22 cellular contexts compared by ENCODE assay signal in genomic region chr20:17172826-17173420, GRCh38. TPM values are rescaled to one million over a fixed set of nuclear protein-coding genes. Genes with fewer than 3 reads are reported as not detected.
DNase-seq lines count a peak whose midpoint lies in the region; ATAC-seq, FAIRE-seq and TF ChIP-seq lines count a peak whose summit lies in the region.
"Had no signal": no experiment of that assay in that cellular context is flagged by ENCODE, and none has a peak within 500 bp of the region (broad histone marks: within the 10 kb centered on the region; RNA-seq: fewer than 3 reads in every experiment).

No MANE protein-coding gene starts in this region.

- no peaks in the 10 kb centered on the region for H3K36me3 Mint-ChIP-seq in astrocyte (ENCODE audit: low read depth, unreplicated experiment)
- H3K36me3 Mint-ChIP-seq: CD4-positive, alpha-beta memory T cell; T-cell had no signal

- FAIRE-seq in astrocyte (lab: Jason Lieb, UNC) (no peak), HTR-8/SVneo (lab: Jason Lieb, UNC) (no peak)

- no peak overlapping the region for H3K4me3 Mint-ChIP-seq in astrocyte (ENCODE audit: unreplicated experiment)
- H3K4me3 Mint-ChIP-seq: CD4-positive, alpha-beta memory T cell; T-cell; T-helper 2 cell treated with Interferon-gamma antibody and Interleukin-4, amounts not matched to agents 5 μg/mL and 100 μg/mL, for 36 hours had no signal

- H3K27me3 ChIP-seq in astrocyte (ENCODE audit: insufficient read depth, low read length) (no peaks in the 10 kb centered on the region), Karpas-422 (ENCODE audit: low read length) (no peaks in the 10 kb centered on the region)
- H3K27me3 ChIP-seq: BLaER1 treated with 17β-estradiol and CSF1 and Interleukin-3, amounts not matched to agents 10 nM and 100 nM; MG63 had no signal

- no peak overlapping the region for H3K27ac ChIP-seq in astrocyte (ENCODE audit: low read depth, low read length)
- H3K27ac ChIP-seq in Karpas-422 (ENCODE audit: low read length): no peak overlapping the region
- H3K27ac ChIP-seq: BLaER1 treated with 17β-estradiol and CSF1 and Interleukin-3, amounts not matched to agents 10 nM and 100 nM; RWPE1 had no signal

- H3K4me1 ChIP-seq in astrocyte (ENCODE audit: insufficient read depth, low read length): no peaks in the 10 kb centered on the region
- no peaks in the 10 kb centered on the region for H3K4me1 ChIP-seq in Karpas-422 (ENCODE audit: low read length)

- H3K9me3 Mint-ChIP-seq in astrocyte (ENCODE audit: unreplicated experiment): no peaks in the 10 kb centered on the region
- H3K9me3 Mint-ChIP-seq: T-helper 2 cell treated with Interferon-gamma antibody and Interleukin-4, amounts not matched to agents 5 μg/mL and 100 μg/mL, for 36 hours had no signal

- H4K20me1 ChIP-seq in astrocyte (ENCODE audit: insufficient read depth, low read length) (no peaks in the 10 kb centered on the region), Karpas-422 (ENCODE audit: insufficient read depth, low read depth, low read length) (no peaks in the 10 kb centered on the region)
- H4K20me1 ChIP-seq: BLaER1 treated with 17β-estradiol and CSF1 and Interleukin-3, amounts not matched to agents 10 nM and 100 nM had no signal

- no peak overlapping the region for H3K4me2 ChIP-seq in astrocyte (ENCODE audit: low read length)
- no peak overlapping the region for H3K4me2 ChIP-seq in Karpas-422 (ENCODE audit: low read depth, low read length, poor library complexity, severe bottlenecking)

- DNase-seq in A172 (ENCODE audit: low spot score) (peak; percentile 54), AG10803 (ENCODE audit: low read depth) (peak; percentile 53), NCI-H1694 treated with DMSO at 0.1 percent for 48 hours (lab: John Stamatoyannopoulos, UW) (peak; percentile 54), astrocyte (ENCODE audit: low read depth) (peak; percentile 25), HTR-8/SVneo (ENCODE audit: insufficient read length, low spot score) (no peak), Karpas-422 (no peak)
- DNase-seq: Calu3; CD4-positive, alpha-beta memory T cell; EL; GF-D8; Kasumi-1; MG63; NCI-H1417; NCI-H187 treated with DMSO at 0.1 percent for 48 hours; NCI-H526; SIG-M5; T-cell had no signal

- H3K4me1 Mint-ChIP-seq in astrocyte (ENCODE audit: low read depth, unreplicated experiment): no peaks in the 10 kb centered on the region
- H3K4me1 Mint-ChIP-seq: CD4-positive, alpha-beta memory T cell; T-cell had no signal

- H3K4me3 ChIP-seq in AG10803 (ENCODE audit: low read length) (no peak overlapping the region), astrocyte (ENCODE audit: insufficient read depth, low read depth, low read length) (no peak overlapping the region), Karpas-422 (ENCODE audit: low read length) (no peak overlapping the region)
- H3K4me3 ChIP-seq: BLaER1 treated with 17β-estradiol and CSF1 and Interleukin-3, amounts not matched to agents 10 nM and 100 nM; MG63 had no signal

- H3K9me3 ChIP-seq in astrocyte (ENCODE audit: insufficient read depth, low read depth, low read length) (no peaks in the 10 kb centered on the region), Karpas-422 (ENCODE audit: low read length) (no peaks in the 10 kb centered on the region)
- H3K9me3 ChIP-seq: MG63 had no signal

- TF ChIP-seq CTCF in AG10803 (conservative IDR thresholded peaks at IDR 0.05; ENCODE audit: low read length) (no peak), astrocyte (IDR thresholded peaks at IDR 0.05; ENCODE audit: insufficient read depth, low read depth, low read length) (no peak)

- H3K27ac Mint-ChIP-seq in astrocyte (ENCODE audit: unreplicated experiment): no peak overlapping the region
- H3K27ac Mint-ChIP-seq: CD4-positive, alpha-beta memory T cell; T-cell; T-helper 2 cell treated with Interferon-gamma antibody and Interleukin-4, amounts not matched to agents 5 μg/mL and 100 μg/mL, for 36 hours had no signal

- ATAC-seq in HG02981 (IDR thresholded peaks at IDR 0.05; ENCODE audit: unreplicated experiment) (no peak), HG02642 (IDR thresholded peaks at IDR 0.05; ENCODE audit: poor library complexity, unreplicated experiment) (no peak)
- ATAC-seq: T-cell had no signal

- H3K79me2 ChIP-seq in astrocyte (ENCODE audit: insufficient read depth, low read length) (no peaks in the 10 kb centered on the region), Karpas-422 (ENCODE audit: low read length) (no peaks in the 10 kb centered on the region)

- H3K9me2 ChIP-seq in Karpas-422 (replicated peaks; ENCODE audit: insufficient read depth, low read length): no peaks in the 10 kb centered on the region

- no peaks in the 10 kb centered on the region for H3K36me3 ChIP-seq in astrocyte (ENCODE audit: insufficient read depth, low read length)
- no peaks in the 10 kb centered on the region for H3K36me3 ChIP-seq in Karpas-422 (ENCODE audit: insufficient read depth, low read length)
- H3K36me3 ChIP-seq: BLaER1 treated with 17β-estradiol and CSF1 and Interleukin-3, amounts not matched to agents 10 nM and 100 nM; MG63 had no signal

- H2AFZ ChIP-seq in astrocyte (ENCODE audit: low read depth, low read length): no peak overlapping the region
- no peak overlapping the region for H2AFZ ChIP-seq in Karpas-422 (ENCODE audit: low read length)

- H3K9ac ChIP-seq in astrocyte (ENCODE audit: low read length) (no peak overlapping the region), Karpas-422 (ENCODE audit: low read length) (no peak overlapping the region)
- H3K9ac ChIP-seq: BLaER1 treated with 17β-estradiol and CSF1 and Interleukin-3, amounts not matched to agents 10 nM and 100 nM had no signal

- peaks cover 7% of the 10 kb centered on the region for H3K27me3 Mint-ChIP-seq in astrocyte (ENCODE audit: low read depth, unreplicated experiment)
- H3K27me3 Mint-ChIP-seq: CD4-positive, alpha-beta memory T cell had no signal

RNA-seq across cellular contexts. Expression of gene PCSK2, which starts 53.9 kb away (rescaled TPM):
- not detected in 2 replicates for total RNA-seq in A172 (2014; rRNA removed; shearing (Covaris generic))
- total RNA-seq in astrocyte: 0.17 TPM in 1 of 2 replicates, not detected in the other
- total RNA-seq in Karpas-422 (2014; rRNA removed; shearing (Covaris generic); ENCODE audit: low replicate concordance): not detected in 2 replicates
- total RNA-seq: Calu3; CD4-positive, alpha-beta memory T cell; T-cell had no signal

Comparison
In these comparisons a context has a peak if more than half of its experiments do, and no peak if none do; other contexts are left out.
1. DNase-seq: peak in A172 (single experiment), AG10803 (single experiment), NCI-H1694 treated with DMSO at 0.1 percent for 48 hours (single experiment) and astrocyte (single experiment); none in HTR-8/SVneo (single experiment) and Karpas-422 (single experiment).